9 cellular contexts compared by ENCODE assay signal in genomic region chr2:227766361-227766883, GRCh38. TPM values are rescaled to one million over a fixed set of nuclear protein-coding genes. Genes with fewer than 3 reads are reported as not detected.
DNase-seq lines count a peak whose midpoint lies in the region; ATAC-seq and TF ChIP-seq lines count a peak whose summit lies in the region.
"Had no signal": no experiment of that assay in that cellular context is flagged by ENCODE, and none has a peak within 500 bp of the region (broad histone marks: within the 10 kb centered on the region; RNA-seq: fewer than 3 reads in every experiment).

No MANE protein-coding gene starts in this region.

- TF ChIP-seq CTCF in GM12864 (IDR thresholded peaks at IDR 0.05; ENCODE audit: low read depth, low read length, missing control alignments) = peak; percentile 78
- peak; percentile 71 for TF ChIP-seq CTCF in SU-DHL-6 (IDR thresholded peaks at IDR 0.05; ENCODE audit: insufficient read depth, low read length, poor library complexity, severe bottlenecking)
- peak; percentile 90 for TF ChIP-seq CTCF in left ventricle myocardium inferior (IDR thresholded peaks at IDR 0.05; ENCODE audit: borderline replicate concordance)

- no peaks in the 10 kb centered on the region for H3K9me2 ChIP-seq in SU-DHL-6 (replicated peaks; ENCODE audit: insufficient read depth, low read length)

- H2AFZ ChIP-seq in SU-DHL-6 (ENCODE audit: low read depth, low read length, severe bottlenecking) = no peak overlapping the region

- no peaks in the 10 kb centered on the region for H3K79me2 ChIP-seq in SU-DHL-6 (ENCODE audit: insufficient read depth, low read length)

- intact Hi-C loops in left ventricle myocardium inferior (cut with micrococcal nuclease) (loop anchor here (5.0 kb wide), 2 partner anchors 109 to 364 kb away; no protein-coding TSS in a partner anchor), sciatic nerve (cut with DNase I) (loop anchor here (10.0 kb wide), 1 partner anchor 112 kb away; no protein-coding TSS in a partner anchor)

- no peaks in the 10 kb centered on the region for H3K36me3 ChIP-seq in SU-DHL-6 (ENCODE audit: low read length)
- no peaks in the 10 kb centered on the region for H3K36me3 ChIP-seq in adipocyte (ENCODE audit: control insufficient read depth, insufficient read depth, low read length, severe bottlenecking)
- no peaks in the 10 kb centered on the region for H3K36me3 ChIP-seq in left ventricle myocardium inferior

- no peaks in the 10 kb centered on the region for H3F3A ChIP-seq in SU-DHL-6 (ENCODE audit: insufficient read depth)

- H3K9me3 ChIP-seq in SU-DHL-6 (ENCODE audit: insufficient read depth, low read length) = no peaks in the 10 kb centered on the region
- H3K9me3 ChIP-seq in adipocyte (ENCODE audit: control insufficient read depth, low read length) = no peaks in the 10 kb centered on the region
- no peaks in the 10 kb centered on the region for H3K9me3 ChIP-seq in left ventricle myocardium inferior (replicated peaks)

- H3K4me3 ChIP-seq in GM12864 (ENCODE audit: low read depth, low read length) = no peak overlapping the region
- no peak overlapping the region for H3K4me3 ChIP-seq in SU-DHL-6 (ENCODE audit: insufficient read depth, low read length, poor library complexity, severe bottlenecking)
- no peak overlapping the region for H3K4me3 ChIP-seq in adipocyte (ENCODE audit: low read length)
- H3K4me3 ChIP-seq in left ventricle myocardium inferior = no peak overlapping the region

- H3K27me3 ChIP-seq in SU-DHL-6 (ENCODE audit: low read length) (no peaks in the 10 kb centered on the region), adipocyte (replicated peaks; ENCODE audit: control insufficient read depth, insufficient read depth, low read length) (no peaks in the 10 kb centered on the region), left ventricle myocardium inferior (ENCODE audit: low read depth) (no peaks in the 10 kb centered on the region)

- H3K9ac ChIP-seq in SU-DHL-6 (ENCODE audit: low read length) (no peak overlapping the region), adipocyte (ENCODE audit: low read length) (peak overlapping the region; percentile 52)

- H3K4me2 ChIP-seq in SU-DHL-6 (ENCODE audit: low read depth, low read length, poor library complexity, severe bottlenecking) = no peak overlapping the region

- peak; percentile 96 for ATAC-seq in sciatic nerve

- H4K20me1 ChIP-seq in SU-DHL-6 (ENCODE audit: low read depth, low read length) = no peaks in the 10 kb centered on the region

- peaks cover 20% of the 10 kb centered on the region for H3K4me1 ChIP-seq in adipocyte (ENCODE audit: control insufficient read depth, insufficient read depth, low read length)
- H3K4me1 ChIP-seq in left ventricle myocardium inferior = peaks cover 11% of the 10 kb centered on the region

- DNase-seq in GM12864 (ENCODE audit: low read depth) (no peak), H4 (ENCODE audit: low spot score) (peak; percentile 71), LHCN-M2 (ENCODE audit: low read depth) (peak; percentile 70), adipocyte (ENCODE audit: low read depth) (peak; percentile 92), left ventricle myocardium inferior (peak; percentile 75), sciatic nerve (ENCODE audit: low spot score) (peak; percentile 88), cortex of kidney (lab: John Stamatoyannopoulos, UW) (no peak)

- H3K27ac ChIP-seq in SU-DHL-6 (ENCODE audit: low read depth, low read length) (no peak overlapping the region), left ventricle myocardium inferior (replicated peaks) (peak overlapping the region; percentile 51)

RNA-seq across cellular contexts. Expression of gene SCYGR8, which starts 20.7 kb away (rescaled TPM):
- total RNA-seq in H4 (2014; rRNA removed; shearing (Covaris generic)) = not detected in 2 replicates
- not detected in 2 replicates for total RNA-seq in LHCN-M2 (2014; rRNA removed)
- polyA plus RNA-seq in LHCN-M2 (2012) = not detected
- total RNA-seq in left ventricle myocardium inferior = not detected
- not detected for total RNA-seq in sciatic nerve
- total RNA-seq: subcutaneous adipose tissue had no signal

RNA-seq across cellular contexts. Expression of gene SCYGR7, which starts 38.3 kb away (rescaled TPM):
- not detected in 2 replicates for total RNA-seq in H4 (2014; rRNA removed; shearing (Covaris generic))
- total RNA-seq in LHCN-M2 (2014; rRNA removed) = not detected in 2 replicates
- polyA plus RNA-seq in LHCN-M2 (2012) = not detected
- total RNA-seq in left ventricle myocardium inferior = not detected
- total RNA-seq in sciatic nerve = not detected
- total RNA-seq: subcutaneous adipose tissue had no signal

RNA-seq across cellular contexts. Expression of gene SCYGR6, which starts 41.9 kb away (rescaled TPM):
- not detected in 2 replicates for total RNA-seq in H4 (2014; rRNA removed; shearing (Covaris generic))
- not detected in 2 replicates for total RNA-seq in LHCN-M2 (2014; rRNA removed)
- not detected for polyA plus RNA-seq in LHCN-M2 (2012)
- total RNA-seq in left ventricle myocardium inferior = not detected
- not detected for total RNA-seq in sciatic nerve
- total RNA-seq: subcutaneous adipose tissue had no signal

RNA-seq across cellular contexts. Expression of gene CCL20, which starts 47.2 kb away (rescaled TPM):
- not detected in 2 replicates for total RNA-seq in H4 (2014; rRNA removed; shearing (Covaris generic))
- total RNA-seq in LHCN-M2 (2014; rRNA removed) (1.3 and 2.3 TPM in 2 replicates), left ventricle myocardium inferior (not detected), sciatic nerve (0.76 TPM)
- 2.9 TPM for polyA plus RNA-seq in LHCN-M2 (2012)

RNA-seq across cellular contexts. Expression of gene SLC19A3, which starts 48.6 kb away (rescaled TPM):
- total RNA-seq in H4 (2014; rRNA removed; shearing (Covaris generic)) = 0.27 and 0.51 TPM in 2 replicates
- total RNA-seq in LHCN-M2 (2014; rRNA removed) (0.17 and 0.26 TPM in 2 replicates), left ventricle myocardium inferior (0.74 TPM), sciatic nerve (7.1 TPM)
- polyA plus RNA-seq in LHCN-M2 (2012) = not detected

Comparison
In these comparisons a context has a peak if more than half of its experiments do, and no peak if none do; other contexts are left out.
1. DNase-seq: peak in H4 (single experiment), LHCN-M2 (single experiment), adipocyte (single experiment), left ventricle myocardium inferior (single experiment) and sciatic nerve (single experiment); none in GM12864 (single experiment) and cortex of kidney (single experiment).
2. Peak in every context shown above with its lines, with median percentiles within 50 percentile points of each other: CTCF ChIP-seq.